Comparison of ENCODE assay signal across 17 cellular contexts in genomic region chr13:110377178-110378175, GRCh38.
DNase-seq lines count a peak whose midpoint lies in the region; ATAC-seq and TF ChIP-seq lines count a peak whose summit lies in the region.
"Had no signal": no experiment of that assay in that cellular context is flagged by ENCODE, and none has a peak within 500 bp of the region (broad histone marks: within the 10 kb centered on the region; RNA-seq: fewer than 3 reads in every experiment).

No MANE protein-coding gene starts in this region.

- no peak overlapping the region for H3K4me3 ChIP-seq in right cardiac atrium (ENCODE audit: low read length)
- no peak overlapping the region for H3K4me3 ChIP-seq in gastroesophageal sphincter
- H3K4me3 ChIP-seq: tibial nerve had no signal

- intact Hi-C loops in right cardiac atrium (cut with DNase I) (no loop called here), Right ventricle myocardium inferior (cut with DNase I) (loop anchor here (5.0 kb wide), 2 partner anchors 35 to 55 kb away; no protein-coding TSS in a partner anchor), sciatic nerve (cut with DNase I) (no loop called here)

- ATAC-seq in right cardiac atrium (no peak), Right ventricle myocardium inferior (no peak), gastroesophageal sphincter (no peak), sciatic nerve (peak; percentile 21)

- no peaks in the 10 kb centered on the region for H3K27me3 ChIP-seq in right cardiac atrium (ENCODE audit: control insufficient read depth, insufficient read depth)
- no peaks in the 10 kb centered on the region for H3K27me3 ChIP-seq in gastroesophageal sphincter
- H3K27me3 ChIP-seq: tibial nerve had no signal

- H3K9me3 ChIP-seq in right cardiac atrium (ENCODE audit: control insufficient read depth, low read length) (no peaks in the 10 kb centered on the region), gastroesophageal sphincter (no peaks in the 10 kb centered on the region)
- H3K9me3 ChIP-seq: tibial nerve had no signal

- WGBS in right cardiac atrium = 51% methylated on average over 11 of the region's 11 CpGs
- WGBS in gastroesophageal sphincter (ENCODE audit: low coverage in 1 of 2), 2 donors = 37 to 39% methylated on average over 9 to 10 of the region's 11 CpGs

- H3K4me1 ChIP-seq in right cardiac atrium (ENCODE audit: control insufficient read depth, insufficient read depth, low read length) = peaks cover 32% of the 10 kb centered on the region
- H3K4me1 ChIP-seq in gastroesophageal sphincter = peaks cover 29 to 96% (median 35%) of the 10 kb centered on the region in 3 donors

- no peak for DNase-seq in right cardiac atrium
- no peak for DNase-seq in Right ventricle myocardium inferior (ENCODE audit: missing footprints)
- no peak for DNase-seq in sciatic nerve (ENCODE audit: low spot score)
- DNase-seq in NCI-H2081 treated with DMSO at 0.1 percent for 48 hours (lab: John Stamatoyannopoulos, UW) = no peak
- DNase-seq in Kasumi-1 (lab: John Stamatoyannopoulos, UW) = no peak
- no peak for DNase-seq in NCI-H2227 (lab: John Stamatoyannopoulos, UW; ENCODE audit: unreplicated experiment)
- DNase-seq in OCI-M1 (lab: John Stamatoyannopoulos, UW) = no peak
- DNase-seq: activated naive CD8-positive, alpha-beta T cell treated with anti-CD3 and anti-CD28 coated beads, Interleukin-2, amount 10 ng/mL, durations not matched to agents 7 days and 5 days; caudate nucleus; DMS153; HFFc6; NCI-H526; occipital lobe; SIG-M5; stimulated activated CD4-positive, alpha-beta T cell treated with anti-CD3 and anti-CD28 coated beads, Interleukin-12 subunit alpha, Interleukin-12 subunit beta, amount 100 ng/mL, for 4 hours had no signal

- H3K27ac ChIP-seq in right cardiac atrium (ENCODE audit: low read length) = peak overlapping the region; percentile 40
- peak overlapping the region; percentile 43 to 84 (median 74) for H3K27ac ChIP-seq in gastroesophageal sphincter

- TF ChIP-seq CTCF in gastroesophageal sphincter (IDR thresholded peaks at IDR 0.05) = no peak

- TF ChIP-seq POLR2A in gastroesophageal sphincter (IDR thresholded peaks at IDR 0.05) = no peak

- H3K36me3 ChIP-seq in gastroesophageal sphincter = no peaks in the 10 kb centered on the region
- H3K36me3 ChIP-seq: tibial nerve had no signal

- TF ChIP-seq EP300 in gastroesophageal sphincter (IDR thresholded peaks at IDR 0.05) = no peak
